2 cellular contexts compared by ENCODE assay signal in the genomic region with DNA sequence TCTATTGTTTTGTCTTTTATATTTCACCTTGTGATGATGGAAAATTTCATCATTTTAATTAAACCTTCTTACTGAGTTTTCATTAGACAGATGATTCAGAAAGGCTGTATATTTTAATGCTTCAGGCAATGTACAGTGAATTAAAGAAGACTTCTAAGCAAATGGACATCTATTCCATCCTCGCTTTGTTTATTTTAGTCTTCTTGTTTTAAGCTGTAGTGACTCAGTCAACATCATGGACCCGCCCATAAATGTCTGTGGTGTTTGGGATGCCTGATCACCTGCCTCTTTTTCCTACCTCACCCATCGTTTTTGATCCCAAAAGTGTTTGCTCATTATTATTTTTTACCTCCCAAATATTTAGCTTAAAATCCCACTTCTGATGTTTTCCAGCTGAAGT.
TF ChIP-seq lines count a peak whose summit lies in the region.

No MANE protein-coding gene starts in this region.

TF ChIP-seq in A549, 52 proteins besides CTCF, POLR2A, EP300 and RAD21 (continued from another document):
- TF ChIP-seq, protein P1, sequence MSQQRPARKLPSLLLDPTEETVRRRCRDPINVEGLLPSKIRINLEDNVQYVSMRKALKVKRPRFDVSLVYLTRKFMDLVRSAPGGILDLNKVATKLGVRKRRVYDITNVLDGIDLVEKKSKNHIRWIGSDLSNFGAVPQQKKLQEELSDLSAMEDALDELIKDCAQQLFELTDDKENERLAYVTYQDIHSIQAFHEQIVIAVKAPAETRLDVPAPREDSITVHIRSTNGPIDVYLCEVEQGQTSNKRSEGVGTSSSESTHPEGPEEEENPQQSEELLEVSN (IDR thresholded peaks at IDR 0.05; ENCODE audit: borderline replicate concordance, low read depth): no peak
- TF ChIP-seq TFCP2L1 (CRISPR knock-in tag; IDR thresholded peaks at IDR 0.05) (no peak), CHD2 (IDR thresholded peaks at IDR 0.05; ENCODE audit: low read length, partially characterized antibody) (no peak), NR3C1 (IDR thresholded peaks at IDR 0.05) (no peak), CBX2 (IDR thresholded peaks at IDR 0.05; ENCODE audit: borderline replicate concordance, low read depth) (no peak), MYC (IDR thresholded peaks at IDR 0.05; ENCODE audit: borderline replicate concordance, low read length) (no peak)
- TF ChIP-seq, protein P2, sequence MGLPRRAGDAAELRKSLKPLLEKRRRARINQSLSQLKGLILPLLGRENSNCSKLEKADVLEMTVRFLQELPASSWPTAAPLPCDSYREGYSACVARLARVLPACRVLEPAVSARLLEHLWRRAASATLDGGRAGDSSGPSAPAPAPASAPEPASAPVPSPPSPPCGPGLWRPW (IDR thresholded peaks at IDR 0.05): no peak
- TF ChIP-seq, protein P3, sequence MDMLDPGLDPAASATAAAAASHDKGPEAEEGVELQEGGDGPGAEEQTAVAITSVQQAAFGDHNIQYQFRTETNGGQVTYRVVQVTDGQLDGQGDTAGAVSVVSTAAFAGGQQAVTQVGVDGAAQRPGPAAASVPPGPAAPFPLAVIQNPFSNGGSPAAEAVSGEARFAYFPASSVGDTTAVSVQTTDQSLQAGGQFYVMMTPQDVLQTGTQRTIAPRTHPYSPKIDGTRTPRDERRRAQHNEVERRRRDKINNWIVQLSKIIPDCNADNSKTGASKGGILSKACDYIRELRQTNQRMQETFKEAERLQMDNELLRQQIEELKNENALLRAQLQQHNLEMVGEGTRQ (IDR thresholded peaks at IDR 0.05): no peak
TF ChIP-seq in A549: peak in this region for 0.

TF ChIP-seq in IMR-90, 13 proteins besides CTCF, POLR2A, EP300 and RAD21 (continued from another document):
- no peak for TF ChIP-seq MAZ (IDR thresholded peaks at IDR 0.05; ENCODE audit: borderline replicate concordance, low read depth, low read length)
- no peak for TF ChIP-seq MXI1 (IDR thresholded peaks at IDR 0.05; ENCODE audit: borderline replicate concordance, low read depth, low read length)
- TF ChIP-seq, protein P3 (IDR thresholded peaks at IDR 0.05; ENCODE audit: low read depth, low read length): no peak
- no peak for TF ChIP-seq RFX5 (IDR thresholded peaks at IDR 0.05; ENCODE audit: low read depth, low read length)
- no peak for TF ChIP-seq MAFK (IDR thresholded peaks at IDR 0.05; ENCODE audit: low read depth, low read length)
- no peak for TF ChIP-seq BHLHE40 (IDR thresholded peaks at IDR 0.05; ENCODE audit: low read depth, low read length)
